In the genomic region with DNA sequence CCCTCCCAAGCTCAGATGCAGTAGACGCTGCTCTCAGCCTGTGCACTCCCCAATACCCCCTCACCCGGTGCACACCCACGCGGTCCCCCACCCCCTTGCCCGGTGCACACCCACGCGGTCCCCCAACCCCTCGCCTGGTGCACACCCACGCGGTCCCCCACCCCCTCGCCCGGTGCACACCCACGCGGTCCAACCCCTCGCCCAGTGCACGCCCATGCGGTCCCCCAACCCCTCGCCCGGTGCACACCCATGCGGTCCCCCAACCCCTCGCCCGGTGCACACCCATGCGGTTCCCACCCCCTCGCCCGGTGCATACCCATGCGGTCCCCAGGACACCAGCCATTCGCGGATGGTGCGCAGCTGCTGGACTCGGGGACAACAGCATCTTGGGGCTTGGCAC, we compare ENCODE assay signal across 24 cellular contexts.
"Had no signal": no experiment of that assay in that cellular context is flagged by ENCODE, and none has a peak within 500 bp of the region (broad histone marks: within the 10 kb centered on the region; RNA-seq: fewer than 3 reads in every experiment).

No MANE protein-coding gene starts in this region.

- ATAC-seq: activated CD8-positive, alpha-beta T cell treated with anti-CD3 and anti-CD28 coated beads, Interleukin-2, amount 10 ng/mL, durations not matched to agents 7 days and 5 days; natural killer cell treated with Interleukin-12 subunit alpha and Interleukin-12 subunit beta and Interleukin-15 and Interleukin-18, amount 100 ng/mL, for 72 hours; pancreas; psoas muscle; right lobe of liver had no signal

- H3K27ac ChIP-seq: adrenal gland, ascending aorta, esophagus muscularis mucosa, neutrophil, pancreas, psoas muscle, right lobe of liver, uterus had no signal

- H3K27me3 Mint-ChIP-seq: activated B cell treated with CpG ODN at 0.5 μM for 24 hours; activated naive CD4-positive, alpha-beta T cell treated with anti-CD3 and anti-CD28 coated beads, Interleukin-2, amount 50 U/mL, for 24 hours; natural killer cell treated with Interleukin-12 subunit alpha and Interleukin-12 subunit beta and Interleukin-15 and Interleukin-18, amount 100 ng/mL, for 72 hours had no signal

- H3K27me3 ChIP-seq: adrenal gland, ascending aorta, brain microvascular endothelial cell, esophagus muscularis mucosa, neutrophil, pancreas, right lobe of liver, uterus had no signal

- H3K9me3 Mint-ChIP-seq: activated B cell treated with CpG ODN at 0.5 μM for 24 hours; activated naive CD4-positive, alpha-beta T cell treated with anti-CD3 and anti-CD28 coated beads, Interleukin-2, amount 50 U/mL, for 24 hours; activated T-helper 2 cell treated with anti-CD3 and anti-CD28 coated beads, Interferon-gamma antibody, Interleukin-2, Interleukin-4, amounts not matched to agents 10 μg/mL and 5 μg/mL and 100 μg/mL, durations not matched to agents 14 hours and 24 hours and 36 hours; natural killer cell treated with Interleukin-12 subunit alpha and Interleukin-12 subunit beta and Interleukin-15 and Interleukin-18, amount 100 ng/mL, for 72 hours; T-helper 1 cell treated with Interleukin-12 subunit alpha and Interleukin-12 subunit beta and Interleukin-4 antibody, amounts not matched to agents 30 μg/mL and 1 μg/mL, for 36 hours had no signal

- DNase-seq: activated B cell treated with CpG ODN at 0.5 μM for 24 hours; activated CD4-positive, alpha-beta T cell treated with anti-CD3 and anti-CD28 coated beads for 4 hours; activated CD8-positive, alpha-beta T cell treated with anti-CD3 and anti-CD28 coated beads, Interleukin-2, amount 10 ng/mL, durations not matched to agents 7 days and 5 days; activated T-cell treated with anti-CD3 and anti-CD28 coated beads, Interleukin-2, amount 50 U/mL, for 1 hour; adrenal gland; central memory CD4-positive, alpha-beta T cell; effector memory CD4-positive, alpha-beta T cell; hypothalamus; midbrain; psoas muscle; right lobe of liver; stimulated activated CD4-positive, alpha-beta T cell treated with anti-CD3 and anti-CD28 coated beads, Interleukin-1b, Interleukin-23, amount 100 ng/mL, for 48 hours; trophoblast cell; uterus had no signal

- H3K36me3 ChIP-seq: uterus had no signal

- H3K9me3 ChIP-seq: adrenal gland, ascending aorta, esophagus muscularis mucosa, neutrophil, pancreas, psoas muscle, right lobe of liver, uterus had no signal

- H3K4me3 ChIP-seq: adrenal gland, ascending aorta, esophagus muscularis mucosa, pancreas, psoas muscle, right lobe of liver, skin epidermis, uterus had no signal

- H3K27ac Mint-ChIP-seq: activated B cell treated with CpG ODN at 0.5 μM for 24 hours; activated naive CD4-positive, alpha-beta T cell treated with anti-CD3 and anti-CD28 coated beads, Interleukin-2, amount 50 U/mL, for 24 hours; natural killer cell treated with Interleukin-12 subunit alpha and Interleukin-12 subunit beta and Interleukin-15 and Interleukin-18, amount 100 ng/mL, for 72 hours had no signal

- H3K4me1 ChIP-seq: adrenal gland, ascending aorta, pancreas, right lobe of liver, uterus had no signal

- H3K4me3 Mint-ChIP-seq: activated B cell treated with CpG ODN at 0.5 μM for 24 hours; activated naive CD4-positive, alpha-beta T cell treated with anti-CD3 and anti-CD28 coated beads, Interleukin-2, amount 50 U/mL, for 24 hours; natural killer cell treated with Interleukin-12 subunit alpha and Interleukin-12 subunit beta and Interleukin-15 and Interleukin-18, amount 100 ng/mL, for 72 hours; T-helper 1 cell treated with Interleukin-12 subunit alpha and Interleukin-12 subunit beta and Interleukin-4 antibody, amounts not matched to agents 30 μg/mL and 1 μg/mL, for 36 hours had no signal
